8 cellular contexts compared by ENCODE assay signal in the genomic region with DNA sequence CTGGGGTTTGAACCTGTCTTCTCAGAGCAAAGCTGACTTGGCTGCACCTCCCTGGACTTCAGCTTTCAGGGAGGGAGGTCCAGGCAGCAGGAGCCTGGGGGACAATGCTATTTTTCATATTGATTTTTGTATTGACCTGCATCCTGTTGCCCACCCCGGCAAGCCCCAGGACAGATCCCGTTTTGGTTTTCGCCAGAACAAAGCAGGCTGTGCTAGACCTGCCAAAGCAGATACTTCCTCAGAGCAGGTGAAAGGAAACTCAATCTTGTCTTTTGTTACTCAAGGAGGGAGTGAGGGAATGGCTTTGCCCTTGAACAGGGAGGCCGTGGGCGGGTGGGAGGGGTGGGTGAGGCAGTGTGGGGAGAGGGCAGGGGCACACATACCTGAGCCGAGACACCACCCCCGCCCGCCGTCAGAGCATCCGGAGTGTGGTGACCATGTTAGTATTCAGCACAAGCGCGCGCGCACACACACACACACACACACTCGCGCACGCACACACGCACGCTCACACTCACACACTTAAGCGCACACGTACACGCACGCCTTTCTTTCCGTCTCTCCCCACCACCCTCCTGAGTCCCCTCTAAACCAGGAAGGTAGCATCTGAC. TPM values are rescaled to one million over a fixed set of nuclear protein-coding genes. Genes with fewer than 3 reads are reported as not detected.
A peak's percentile ranks its signal among the peaks of the same experiment; 100 is the strongest.
DNase-seq lines count a peak whose midpoint lies in the region; ATAC-seq and TF ChIP-seq lines count a peak whose summit lies in the region.

No MANE protein-coding gene starts in this region.

- H3K36me3 Mint-ChIP-seq in activated naive CD8-positive, alpha-beta T cell treated with anti-CD3 and anti-CD28 coated beads for 36 hours, result no peaks in the 10 kb centered on the region
- no peaks in the 10 kb centered on the region for H3K36me3 Mint-ChIP-seq in memory B cell

- ATAC-seq in Panc1 (no peak), memory B cell (ENCODE audit: low read depth) (no peak), GM18907 (IDR thresholded peaks at IDR 0.05; ENCODE audit: unreplicated experiment) (no peak)

- peaks cover 42% of the 10 kb centered on the region for H3K4me1 Mint-ChIP-seq in activated naive CD8-positive, alpha-beta T cell treated with anti-CD3 and anti-CD28 coated beads for 36 hours
- peaks cover 6% of the 10 kb centered on the region for H3K4me1 Mint-ChIP-seq in memory B cell

- H3K27ac Mint-ChIP-seq in activated naive CD8-positive, alpha-beta T cell treated with anti-CD3 and anti-CD28 coated beads for 36 hours, result peak overlapping the region; percentile 76
- H3K27ac Mint-ChIP-seq in memory B cell, result peak overlapping the region; percentile 53

- H3K9me3 ChIP-seq in Panc1 (ENCODE audit: control insufficient read depth, insufficient read depth, low read depth, low read length), result no peaks in the 10 kb centered on the region
- no peaks in the 10 kb centered on the region for H3K9me3 ChIP-seq in HAP-1

- no peaks in the 10 kb centered on the region for H3K27me3 Mint-ChIP-seq in activated naive CD8-positive, alpha-beta T cell treated with anti-CD3 and anti-CD28 coated beads for 36 hours
- no peaks in the 10 kb centered on the region for H3K27me3 Mint-ChIP-seq in memory B cell

- peak overlapping the region; percentile 17; the same call in 1 of the 2 replicates for H3K27ac ChIP-seq in Panc1 (ENCODE audit: low read length)

- H3K4me1 ChIP-seq in Panc1 (ENCODE audit: control insufficient read depth, insufficient read depth, low read length) (peaks cover 55% of the 10 kb centered on the region), HAP-1 (no peaks in the 10 kb centered on the region)

- TF ChIP-seq CTCF in Panc1 (IDR thresholded peaks at IDR 0.05), result no peak

- H3K4me3 ChIP-seq in Panc1 (ENCODE audit: low read depth in 2 of 2, low read length in 2 of 2), result no peak overlapping the region
- H3K4me3 ChIP-seq in HAP-1, result no peak overlapping the region

- CTCF ChIA-PET in Panc1 (lab: Charles Lee), result interaction anchor here (0.6 kb wide), 1 partner anchor 59 kb away, joined by 3 read pairs; no protein-coding TSS in a partner anchor

- POLR2A ChIA-PET in Panc1 (lab: Charles Lee), result no interaction called here

- DNase-seq in Panc1 (ENCODE audit: low read depth, low spot score) (no peak), memory B cell (ENCODE audit: low spot score in 2 of 2) (no peak), GM03348 (ENCODE audit: low spot score) (no peak), NCI-H1105 (lab: John Stamatoyannopoulos, UW) (no peak), HAP-1 (ENCODE audit: low spot score in 2 of 2) (no peak)
- DNase-seq in activated naive CD8-positive, alpha-beta T cell treated with anti-CD3 and anti-CD28 coated beads for 36 hours, result peak; percentile 50
- DNase-seq in stimulated activated naive CD4-positive, alpha-beta T cell (lab: John Stamatoyannopoulos, UW), result peak in 4 of 6 experiments; percentile 20 to 59 (median 40)

- no peaks in the 10 kb centered on the region for H3K9me3 Mint-ChIP-seq in activated naive CD8-positive, alpha-beta T cell treated with anti-CD3 and anti-CD28 coated beads for 36 hours
- no peaks in the 10 kb centered on the region for H3K9me3 Mint-ChIP-seq in memory B cell

- H3K4me3 Mint-ChIP-seq in activated naive CD8-positive, alpha-beta T cell treated with anti-CD3 and anti-CD28 coated beads for 36 hours, result peak overlapping the region; percentile 59
- H3K4me3 Mint-ChIP-seq in memory B cell, result no peak overlapping the region

- BruUV-seq in Panc1 (replicated peaks; lab: Mats Ljungman, UMichigan), result no TSS peak

- in situ Hi-C loops in Panc1 (cut with HindIII; ENCODE audit: low pct_unique_long_range_greater_than_20kb, low sequenced_read_pairs), result no loop called here
- in situ Hi-C loops in HAP-1 (cut with MboI; ENCODE audit: low sequenced_read_pairs), result no loop called here

- intact Hi-C loops in Panc1 (cut with micrococcal nuclease; ENCODE audit: unreplicated experiment), result no loop called here

- no peaks in the 10 kb centered on the region for H3K27me3 ChIP-seq in Panc1 (ENCODE audit: control insufficient read depth, insufficient read depth, low read length)
- H3K27me3 ChIP-seq in HAP-1 (ENCODE audit: low read depth), result no peaks in the 10 kb centered on the region

- no peaks in the 10 kb centered on the region for H3K36me3 ChIP-seq in Panc1 (ENCODE audit: control insufficient read depth, insufficient read depth, low read length)
- H3K36me3 ChIP-seq in HAP-1 (replicated peaks), result no peaks in the 10 kb centered on the region

RNA-seq across cellular contexts. Expression of gene RAI1, which starts 59.5 kb away (rescaled TPM):
- 51.0 TPM for total RNA-seq in Panc1 (2021; ENCODE audit: unreplicated experiment)
- 39.2 TPM for polyA plus RNA-seq in Panc1 (2012; ENCODE audit: insufficient read length)
- 10 to 100 TPM; 19.6 to 21.1 TPM for total RNA-seq in activated naive CD8-positive, alpha-beta T cell treated with anti-CD3 and anti-CD28 coated beads for 36 hours

Comparison
In these comparisons a context has a peak if more than half of its experiments do, and no peak if none do; other contexts are left out.
1. DNase-seq: peak in activated naive CD8-positive, alpha-beta T cell treated with anti-CD3 and anti-CD28 coated beads for 36 hours (single experiment) and stimulated activated naive CD4-positive, alpha-beta T cell (4 of 6); none in Panc1 (single experiment), memory B cell (0 of 2), GM03348 (single experiment), NCI-H1105 (single experiment) and HAP-1 (0 of 2).